ENCODE assay signal across 10 cellular contexts in genomic region chr1:236144033-236144432, GRCh38. TPM values are rescaled to one million over a fixed set of nuclear protein-coding genes. Genes with fewer than 3 reads are reported as not detected.
DNase-seq lines count a peak whose midpoint lies in the region; ATAC-seq and TF ChIP-seq lines count a peak whose summit lies in the region.
"Had no signal": no experiment of that assay in that cellular context is flagged by ENCODE, and none has a peak within 500 bp of the region (broad histone marks: within the 10 kb centered on the region; RNA-seq: fewer than 3 reads in every experiment).

No MANE protein-coding gene starts in this region.

- H3K27ac ChIP-seq in DND-41 (ENCODE audit: low read length) (no peak overlapping the region), OCI-LY3 (ENCODE audit: low read length) (peak overlapping the region; percentile 72), ovary (no peak overlapping the region)

- peaks cover 12% of the 10 kb centered on the region for H3K36me3 Mint-ChIP-seq in endothelial cell (ENCODE audit: low read depth, unreplicated experiment)

- H3K27ac Mint-ChIP-seq in endothelial cell (ENCODE audit: unreplicated experiment), result no peak overlapping the region

- H3K9me3 ChIP-seq in DND-41 (ENCODE audit: insufficient read depth, low read length, severe bottlenecking), result no peaks in the 10 kb centered on the region
- H3K9me3 ChIP-seq in OCI-LY3 (ENCODE audit: insufficient read depth, low read length), result no peaks in the 10 kb centered on the region
- no peaks in the 10 kb centered on the region for H3K9me3 ChIP-seq in ovary

- peaks cover 4% of the 10 kb centered on the region for H3K36me3 ChIP-seq in DND-41 (ENCODE audit: insufficient read depth, low read length)
- H3K36me3 ChIP-seq in OCI-LY3 (replicated peaks; ENCODE audit: low read depth, low read length), result peaks cover 44% of the 10 kb centered on the region
- no peaks in the 10 kb centered on the region for H3K36me3 ChIP-seq in ovary

- H3K9me3 Mint-ChIP-seq in endothelial cell (ENCODE audit: unreplicated experiment), result no peaks in the 10 kb centered on the region

- TF ChIP-seq POLR2A in ovary (IDR thresholded peaks at IDR 0.05), result no peak

- H3K27me3 ChIP-seq in DND-41 (ENCODE audit: insufficient read depth, low read length, poor library complexity) (peaks cover 17% of the 10 kb centered on the region), OCI-LY3 (ENCODE audit: low read depth, low read length) (peaks cover 24% of the 10 kb centered on the region), ovary (no peaks in the 10 kb centered on the region)

- TF ChIP-seq CTCF in DND-41 (IDR thresholded peaks at IDR 0.05; ENCODE audit: borderline replicate concordance, extremely low read depth, low read length, poor library complexity, severe bottlenecking), result no peak
- no peak for TF ChIP-seq CTCF in OCI-LY3 (IDR thresholded peaks at IDR 0.05; ENCODE audit: low read depth, low read length)
- TF ChIP-seq CTCF in endothelial cell (IDR thresholded peaks at IDR 0.05; ENCODE audit: unreplicated experiment), result no peak
- no peak for TF ChIP-seq CTCF in ovary (IDR thresholded peaks at IDR 0.05)
- no peak for TF ChIP-seq CTCF in GM13976 (IDR thresholded peaks at IDR 0.05; ENCODE audit: borderline replicate concordance, control extremely low read depth, extremely low read depth, insufficient read depth, missing control alignments)

- DNase-seq in DND-41 (no peak), endothelial cell (ENCODE audit: low spot score) (no peak), ovary (no peak), OCI-M1 (lab: John Stamatoyannopoulos, UW) (no peak), C1 segment of cervical spinal cord (lab: John Stamatoyannopoulos, UW) (no peak), GM13976 (ENCODE audit: low spot score) (no peak)
- DNase-seq: mesendoderm, T-helper 9 cell had no signal

- H3K79me2 ChIP-seq in DND-41 (ENCODE audit: insufficient read depth, low read length) (peaks cover 57% of the 10 kb centered on the region), OCI-LY3 (ENCODE audit: low read length) (peaks cover 67% of the 10 kb centered on the region)

- peak overlapping the region; percentile 97 for H3K4me2 ChIP-seq in DND-41 (ENCODE audit: insufficient read depth, low read length)
- H3K4me2 ChIP-seq in OCI-LY3 (ENCODE audit: low read length), result peak overlapping the region; percentile 88

- no peak for TF ChIP-seq EP300 in ovary (IDR thresholded peaks at IDR 0.05)

- 94 to 95% (median 95%) methylated on average over 14 of the region's 14 CpGs for WGBS in ovary, 3 donors

- H3K4me3 ChIP-seq in DND-41 (ENCODE audit: low read depth in 1 of 2, low read length in 2 of 2) (peak overlapping the region in 1 of 2 experiments; percentile 96; a peak in 2 of 4 replicates), OCI-LY3 (ENCODE audit: low read length) (peak overlapping the region; percentile 89), ovary (peak overlapping the region; percentile 73)

- H4K20me1 ChIP-seq in DND-41 (ENCODE audit: insufficient read depth, low read length) (peaks cover 38% of the 10 kb centered on the region), OCI-LY3 (ENCODE audit: insufficient read depth, low read length) (peaks cover 58% of the 10 kb centered on the region)

- no peak overlapping the region for H2AFZ ChIP-seq in DND-41 (ENCODE audit: low read depth, low read length)
- H2AFZ ChIP-seq in OCI-LY3 (ENCODE audit: low read depth, low read length), result no peak overlapping the region

- in situ Hi-C loops in GM13976 (cut with MboI; ENCODE audit: low sequenced_read_pairs, unreplicated experiment), result no loop called here

- H3K9ac ChIP-seq in DND-41 (ENCODE audit: low read depth, low read length) (peak overlapping the region; percentile 80), OCI-LY3 (ENCODE audit: low read length) (peak overlapping the region; percentile 92)

- no peak for ATAC-seq in DND-41 (ENCODE audit: insufficient read depth, low read depth)
- ATAC-seq in HG03097 (IDR thresholded peaks at IDR 0.05; ENCODE audit: low FRiP score, unreplicated experiment), result no peak

- peaks cover 9% of the 10 kb centered on the region for H3K27me3 Mint-ChIP-seq in endothelial cell (ENCODE audit: unreplicated experiment)

- peaks cover 29% of the 10 kb centered on the region for H3K4me1 Mint-ChIP-seq in endothelial cell (ENCODE audit: unreplicated experiment)

- H3K4me1 ChIP-seq in DND-41 (ENCODE audit: insufficient read depth, low read length) (peaks cover 36% of the 10 kb centered on the region), OCI-LY3 (ENCODE audit: low read length) (peaks cover 30% of the 10 kb centered on the region), ovary (ENCODE audit: insufficient read depth) (peaks cover 2% of the 10 kb centered on the region)

- H3K4me3 Mint-ChIP-seq in endothelial cell (ENCODE audit: unreplicated experiment), result peak overlapping the region; percentile 99

- intact Hi-C loops in ovary (cut with DNase I), result no loop called here

RNA-seq across cellular contexts. Expression of gene GPR137B, which starts 1.7 kb away (rescaled TPM):
- total RNA-seq in endothelial cell (ENCODE audit: unreplicated experiment) (18.2 TPM), ovary (10 to 100 TPM; 11.4 to 35.2 (median 13.7) TPM)
- polyA plus RNA-seq in ovary, result 10 to 100 TPM; 10.8 to 31.8 TPM
